ENCODE assay signal across 9 cellular contexts in genomic region chr13:19632915-19633339, GRCh38. TPM values are rescaled to one million over a fixed set of nuclear protein-coding genes. Genes with fewer than 3 reads are reported as not detected.
DNase-seq lines count a peak whose midpoint lies in the region; ATAC-seq, FAIRE-seq and TF ChIP-seq lines count a peak whose summit lies in the region.
"Had no signal": no experiment of that assay in that cellular context is flagged by ENCODE, and none has a peak within 500 bp of the region (broad histone marks: within the 10 kb centered on the region; RNA-seq: fewer than 3 reads in every experiment).

No MANE protein-coding gene starts in this region.

- H3K9me3 Mint-ChIP-seq in HFFc6 (no peaks in the 10 kb centered on the region), astrocyte (ENCODE audit: unreplicated experiment) (peaks cover 4% of the 10 kb centered on the region)

- H3K4me1 ChIP-seq in astrocyte (ENCODE audit: insufficient read depth, low read length), result peaks cover 14% of the 10 kb centered on the region
- H3K4me1 ChIP-seq in lower lobe of right lung, result peaks cover 23% of the 10 kb centered on the region
- peaks cover 33% of the 10 kb centered on the region for H3K4me1 ChIP-seq in vagina

- TF ChIP-seq CTCF in 22Rv1 (IDR thresholded peaks at IDR 0.05) (no peak), HFFc6 (IDR thresholded peaks at IDR 0.05) (no peak), astrocyte (IDR thresholded peaks at IDR 0.05; ENCODE audit: insufficient read depth, low read depth, low read length) (no peak), lower lobe of right lung (IDR thresholded peaks at IDR 0.05) (no peak), vagina (IDR thresholded peaks at IDR 0.05) (no peak)

- H3K4me2 ChIP-seq in astrocyte (ENCODE audit: low read length), result peak overlapping the region; percentile 96

- no peak for TF ChIP-seq POLR2A in vagina (IDR thresholded peaks at IDR 0.05)

- peaks cover 13% of the 10 kb centered on the region for H3K36me3 Mint-ChIP-seq in HFFc6 (ENCODE audit: low read depth)
- no peaks in the 10 kb centered on the region for H3K36me3 Mint-ChIP-seq in astrocyte (ENCODE audit: low read depth, unreplicated experiment)

- no peak for FAIRE-seq in astrocyte (lab: Jason Lieb, UNC)
- no peak for FAIRE-seq in urothelium cell line (lab: Jason Lieb, UNC)
- FAIRE-seq: islet of Langerhans had no signal

- H3K27ac Mint-ChIP-seq in HFFc6, result peak overlapping the region; percentile 99
- H3K27ac Mint-ChIP-seq in astrocyte (ENCODE audit: unreplicated experiment), result peak overlapping the region; percentile 66

- H3K27me3 Mint-ChIP-seq in HFFc6 (ENCODE audit: insufficient read depth) (peaks cover 4% of the 10 kb centered on the region), astrocyte (ENCODE audit: low read depth, unreplicated experiment) (no peaks in the 10 kb centered on the region)

- peak overlapping the region; percentile 94 for H3K9ac ChIP-seq in astrocyte (ENCODE audit: low read length)

- no peak for ATAC-seq in lower lobe of right lung

- H3K4me3 ChIP-seq in astrocyte (ENCODE audit: insufficient read depth, low read depth, low read length), result peak overlapping the region; percentile 95
- peak overlapping the region; percentile 94 for H3K4me3 ChIP-seq in lower lobe of right lung
- peak overlapping the region; percentile 57 to 96 for H3K4me3 ChIP-seq in vagina

- H3K79me2 ChIP-seq in astrocyte (ENCODE audit: insufficient read depth, low read length), result peaks cover 42% of the 10 kb centered on the region

- intact Hi-C loops in lower lobe of right lung (cut with DNase I) (no loop called here), vagina (cut with DNase I) (no loop called here)

- DNase-seq in HFFc6 (peak; percentile 2), astrocyte (ENCODE audit: low read depth) (no peak), lower lobe of right lung (no peak), vagina (ENCODE audit: extremely low spot score in 2 of 2) (no peak), urothelium cell line (ENCODE audit: low spot score) (no peak), DMS79 treated with DMSO at 0.1 percent for 48 hours (lab: John Stamatoyannopoulos, UW) (no peak)
- DNase-seq in activated CD4-positive, alpha-beta T cell treated with anti-CD3 and anti-CD28 coated beads, Interleukin-2, amount 50 U/mL, for 48 hours, result no peak

- peaks cover 23% of the 10 kb centered on the region for H3K4me1 Mint-ChIP-seq in HFFc6 (ENCODE audit: low read depth)
- peaks cover 3% of the 10 kb centered on the region for H3K4me1 Mint-ChIP-seq in astrocyte (ENCODE audit: low read depth, unreplicated experiment)

- peaks cover 27% of the 10 kb centered on the region for H4K20me1 ChIP-seq in astrocyte (ENCODE audit: insufficient read depth, low read length)

- peak overlapping the region; percentile 100 for H3K4me3 Mint-ChIP-seq in HFFc6
- peak overlapping the region; percentile 100 for H3K4me3 Mint-ChIP-seq in astrocyte (ENCODE audit: unreplicated experiment)

- peak overlapping the region; percentile 94 for H2AFZ ChIP-seq in astrocyte (ENCODE audit: low read depth, low read length)

- peak overlapping the region; percentile 73 for H3K27ac ChIP-seq in 22Rv1
- peak overlapping the region; percentile 84 for H3K27ac ChIP-seq in astrocyte (ENCODE audit: low read depth, low read length)
- peak overlapping the region; percentile 92 for H3K27ac ChIP-seq in lower lobe of right lung
- peak overlapping the region; percentile 95 for H3K27ac ChIP-seq in vagina

- H3K27me3 ChIP-seq in astrocyte (ENCODE audit: insufficient read depth, low read length) (no peaks in the 10 kb centered on the region), lower lobe of right lung (ENCODE audit: low read depth) (no peaks in the 10 kb centered on the region), vagina (no peaks in the 10 kb centered on the region)

- H3K36me3 ChIP-seq in astrocyte (ENCODE audit: insufficient read depth, low read length) (no peaks in the 10 kb centered on the region), lower lobe of right lung (no peaks in the 10 kb centered on the region), vagina (no peaks in the 10 kb centered on the region)

- H3K9me3 ChIP-seq in astrocyte (ENCODE audit: insufficient read depth, low read depth, low read length) (no peaks in the 10 kb centered on the region), lower lobe of right lung (no peaks in the 10 kb centered on the region), vagina (no peaks in the 10 kb centered on the region)

RNA-seq across cellular contexts. Expression of gene MPHOSPH8, which starts 0.5 kb away (rescaled TPM):
- total RNA-seq in HFFc6 (2021; fragmentation: NEBNext Ultra II Directional; extraction: Animal tissue kit (Norgen Biotek cat#: 25700)), result 10 to 100 TPM; 19.2 to 23.7 (median 20.7) TPM
- total RNA-seq in astrocyte (18.0 and 22.9 TPM in 2 replicates), lower lobe of right lung (46.5 TPM), vagina (22.8 TPM)
